In genomic region chr21:37408464-37409193, GRCh38 we compare ENCODE assay signal across 12 cellular contexts. TPM values are rescaled to one million over a fixed set of nuclear protein-coding genes. Genes with fewer than 3 reads are reported as not detected.
A peak's percentile ranks its signal among the peaks of the same experiment; 100 is the strongest.
DNase-seq lines count a peak whose midpoint lies in the region; ATAC-seq, FAIRE-seq and TF ChIP-seq lines count a peak whose summit lies in the region.
"Had no signal": no experiment of that assay in that cellular context is flagged by ENCODE, and none has a peak within 500 bp of the region (broad histone marks: within the 10 kb centered on the region; RNA-seq: fewer than 3 reads in every experiment).

No MANE protein-coding gene starts in this region.

- H3K4me1 ChIP-seq in HepG2 (ENCODE audit: insufficient read depth, low read length) = 0 out of 2 replicates have a peak, but pooled peaks cover 14% of the 10 kb centered on the region

- TF ChIP-seq CTCF in HepG2 (CRISPR knock-in tag; IDR thresholded peaks at IDR 0.05) = no peak

- POLR2A ChIA-PET in HepG2 (lab: Yijun Ruan, JAX) = no interaction called here

- peaks cover 0 to 7% of the 10 kb centered on the region in 2 donors for H3K36me3 Mint-ChIP-seq in activated naive CD4-positive, alpha-beta T cell treated with anti-CD3 and anti-CD28 coated beads, Interleukin-2, amount 50 U/mL, for 72 hours
- peaks cover 15% of the 10 kb centered on the region for H3K36me3 Mint-ChIP-seq in T-helper 2 cell treated with Interferon-gamma antibody and Interleukin-4, amounts not matched to agents 5 μg/mL and 100 μg/mL, for 36 hours (ENCODE audit: low read depth)

- H3K4me1 Mint-ChIP-seq in T-helper 2 cell treated with Interferon-gamma antibody and Interleukin-4, amounts not matched to agents 5 μg/mL and 100 μg/mL, for 36 hours (ENCODE audit: low read depth) = peaks cover 55% of the 10 kb centered on the region
- peaks cover 88% of the 10 kb centered on the region for H3K4me1 Mint-ChIP-seq in stimulated activated naive CD8-positive, alpha-beta T cell treated with anti-CD3 and anti-CD28 coated beads, Interleukin-15, amount 100 ng/mL, for 72 hours

- BruUV-seq in HepG2 (replicated peaks; lab: Mats Ljungman, UMichigan) = TSS peak; percentile 22

- H3K79me2 ChIP-seq in HepG2 (ENCODE audit: insufficient read depth, low read length) = peaks cover 98% of the 10 kb centered on the region

- H3K4me3 Mint-ChIP-seq in T-helper 2 cell treated with Interferon-gamma antibody and Interleukin-4, amounts not matched to agents 5 μg/mL and 100 μg/mL, for 36 hours = no peak overlapping the region
- peak overlapping the region; percentile 9 to 47 for H3K4me3 Mint-ChIP-seq in stimulated activated naive CD8-positive, alpha-beta T cell treated with anti-CD3 and anti-CD28 coated beads, Interleukin-15, amount 100 ng/mL, for 72 hours

- H3K9ac ChIP-seq in HepG2 (ENCODE audit: insufficient read depth, low read depth, low read length) = no peak overlapping the region

- no peak for DNase-seq in activated naive CD4-positive, alpha-beta T cell treated with anti-CD3 and anti-CD28 coated beads, Interleukin-2, amount 50 U/mL, for 72 hours (ENCODE audit: low spot score in 2 of 2)
- DNase-seq in activated naive CD4-positive, alpha-beta T cell treated with Interleukin-2 at 50 U/mL for 16 hours = no peak
- DNase-seq in T-helper 2 cell treated with Interferon-gamma antibody and Interleukin-4, amounts not matched to agents 5 μg/mL and 100 μg/mL, for 36 hours (ENCODE audit: low spot score) = no peak
- DNase-seq in HepG2 (ENCODE audit: low spot score) (no peak), H4 (ENCODE audit: low spot score) (no peak), CD1c-positive myeloid dendritic cell (ENCODE audit: extremely low spot score) (no peak), NCI-H2107 treated with DMSO at 0.1 percent for 48 hours (lab: John Stamatoyannopoulos, UW; ENCODE audit: unreplicated experiment) (no peak)
- DNase-seq in stimulated activated naive CD8-positive, alpha-beta T cell treated with anti-CD3 and anti-CD28 coated beads, Interleukin-15, amount 100 ng/mL, for 72 hours = no peak
- DNase-seq: amygdala, NCI-H510A treated with DMSO at 0.1 percent for 48 hours, spleen had no signal

- TF ChIP-seq EP300 in HepG2 (IDR thresholded peaks at IDR 0.05; ENCODE audit: low read depth in 2 of 2, low read length in 2 of 2) (no peak), HepG2 (CRISPR knock-in tag; IDR thresholded peaks at IDR 0.05; ENCODE audit: borderline replicate concordance) (no peak)

- in situ Hi-C loops in HepG2 (cut with HindIII; ENCODE audit: extremely low pct_ligation_motif_present, low pct_unique_long_range_greater_than_20kb) = no loop called here

- CTCF ChIA-PET in HepG2 (lab: Yijun Ruan, JAX; ENCODE audit: low intra/inter-chr PET ratio, low total read pairs) = no interaction called here

- H3K9me3 ChIP-seq in HepG2 (ENCODE audit: low read length) = no peaks in the 10 kb centered on the region
- H3K9me3 ChIP-seq: spleen had no signal

- no peak for TF ChIP-seq POLR2A in HepG2 (IDR thresholded peaks at IDR 0.05; ENCODE audit: insufficient read depth in 1 of 2, low read depth in 2 of 2, low read length in 2 of 2)

- peak overlapping the region; percentile 8 for H3K27ac ChIP-seq in HepG2 (ENCODE audit: extremely low read length, insufficient read depth, low read length)
- H3K27ac ChIP-seq: epithelial cell of prostate had no signal

- H3K36me3 ChIP-seq in HepG2 (replicated peaks in 1 of 2; ENCODE audit: control insufficient read depth in 1 of 2, insufficient read depth in 2 of 2, low read length in 2 of 2) = 0 out of 5 replicates have a peak, but pooled peaks cover 0 to 1% of the 10 kb centered on the region in 2 experiments

- no peaks in the 10 kb centered on the region for H3K27me3 ChIP-seq in HepG2 (ENCODE audit: control insufficient read depth in 1 of 2, insufficient read depth in 2 of 2, low read length in 2 of 2)
- H3K27me3 ChIP-seq: spleen had no signal

- peaks cover 85% of the 10 kb centered on the region for H4K20me1 ChIP-seq in HepG2 (ENCODE audit: insufficient read depth, low read length)

- H3K27me3 Mint-ChIP-seq in T-helper 2 cell treated with Interferon-gamma antibody and Interleukin-4, amounts not matched to agents 5 μg/mL and 100 μg/mL, for 36 hours (ENCODE audit: low read depth) = no peaks in the 10 kb centered on the region
- no peaks in the 10 kb centered on the region for H3K27me3 Mint-ChIP-seq in stimulated activated naive CD8-positive, alpha-beta T cell treated with anti-CD3 and anti-CD28 coated beads, Interleukin-15, amount 100 ng/mL, for 72 hours

- H2AFZ ChIP-seq in HepG2 (ENCODE audit: low read length) = no peak overlapping the region

- no peak overlapping the region for H3K4me3 ChIP-seq in HepG2 (replicated peaks in 1 of 3; ENCODE audit: insufficient read depth in 1 of 3, low read depth in 2 of 3, low read length in 3 of 3)
- H3K4me3 ChIP-seq: spleen had no signal

- H3K4me2 ChIP-seq in HepG2 (ENCODE audit: low read depth, low read length) = no peak overlapping the region

- intact Hi-C loops in HepG2 (cut with micrococcal nuclease; ENCODE audit: unreplicated experiment) = no loop called here

- no peak for FAIRE-seq in HepG2 (lab: Jason Lieb, UNC)

- H3K9me3 Mint-ChIP-seq in activated naive CD4-positive, alpha-beta T cell treated with anti-CD3 and anti-CD28 coated beads, Interleukin-2, amount 50 U/mL, for 72 hours = peaks cover 0 to 3% of the 10 kb centered on the region in 2 donors
- H3K9me3 Mint-ChIP-seq in T-helper 2 cell treated with Interferon-gamma antibody and Interleukin-4, amounts not matched to agents 5 μg/mL and 100 μg/mL, for 36 hours = no peaks in the 10 kb centered on the region
- H3K9me3 Mint-ChIP-seq in stimulated activated naive CD8-positive, alpha-beta T cell treated with anti-CD3 and anti-CD28 coated beads, Interleukin-15, amount 100 ng/mL, for 72 hours = peaks cover 0 to 3% of the 10 kb centered on the region in 2 donors

- peak overlapping the region; percentile 23 to 62 for H3K27ac Mint-ChIP-seq in activated naive CD4-positive, alpha-beta T cell treated with anti-CD3 and anti-CD28 coated beads, Interleukin-2, amount 50 U/mL, for 72 hours
- peak overlapping the region; percentile 58 for H3K27ac Mint-ChIP-seq in T-helper 2 cell treated with Interferon-gamma antibody and Interleukin-4, amounts not matched to agents 5 μg/mL and 100 μg/mL, for 36 hours
- H3K27ac Mint-ChIP-seq in stimulated activated naive CD8-positive, alpha-beta T cell treated with anti-CD3 and anti-CD28 coated beads, Interleukin-15, amount 100 ng/mL, for 72 hours = peak overlapping the region; percentile 36 to 79

- ATAC-seq in activated naive CD4-positive, alpha-beta T cell treated with anti-CD3 and anti-CD28 coated beads, Interleukin-2, amount 50 U/mL, for 72 hours = peak; percentile 72 to 86
- no peak for ATAC-seq in HepG2
- peak; percentile 87 for ATAC-seq in stimulated activated naive CD8-positive, alpha-beta T cell treated with anti-CD3 and anti-CD28 coated beads, Interleukin-15, amount 100 ng/mL, for 72 hours

- 95% methylated on average over 2 of the region's 2 CpGs for WGBS in HepG2 (ENCODE audit: low lambda C conversion rate)

- TF ChIP-seq RAD21 in HepG2 (CRISPR knock-in tag; IDR thresholded peaks at IDR 0.05) = no peak

TF ChIP-seq in HepG2, 621 proteins besides CTCF, POLR2A, EP300 and RAD21:
- no peak for TF ChIP-seq HHEX (CRISPR knock-in tag; IDR thresholded peaks at IDR 0.05)
- peak; percentile 57 for TF ChIP-seq RBM22 (optimal IDR thresholded peaks at IDR 0.05; ENCODE audit: low read length)

RNA-seq across cellular contexts. Expression of gene DYRK1A, which starts 42.1 kb away (rescaled TPM):
- 10 to 100 TPM; 65.5 to 87.9 TPM for total RNA-seq in activated naive CD4-positive, alpha-beta T cell treated with anti-CD3 and anti-CD28 coated beads, Interleukin-2, amount 50 U/mL, for 72 hours
- 32.7 and 34.2 TPM in 2 replicates for total RNA-seq in HepG2 (2016; rRNA removed; fragmentation: Illumina TruSeq; extraction: Trizol)
- total RNA-seq in HepG2 (2016; cell fraction: cytosol; rRNA removed; fragmentation: Illumina TruSeq; extraction: Trizol; ENCODE audit: low read depth) = 19.1 and 19.6 TPM in 2 replicates
- 30.4 and 33.9 TPM in 2 replicates for total RNA-seq in HepG2 (2016; cell fraction: insoluble cytoplasmic fraction; rRNA removed; fragmentation: Illumina TruSeq; extraction: Trizol)
- 15.6 and 16.1 TPM in 2 replicates for total RNA-seq in HepG2 (2016; cell fraction: membrane; rRNA removed; fragmentation: Illumina TruSeq; extraction: Trizol)
- total RNA-seq in HepG2 (2016; cell fraction: nucleus; rRNA removed; fragmentation: Illumina TruSeq; extraction: Trizol) = 54.9 and 62.8 TPM in 2 replicates
- polyA plus RNA-seq in HepG2 (2011; rRNA removed) = 24.6 and 28.2 TPM in 2 replicates
- 14.9 and 16.4 TPM in 2 replicates for polyA plus RNA-seq in HepG2 (2011; cell fraction: cytosol; rRNA removed)
- polyA plus RNA-seq in HepG2 (2011; cell fraction: nucleus; rRNA removed) = 31.7 and 39.9 TPM in 2 replicates
- polyA plus RNA-seq in HepG2 (2012) = 10.1 and 12.5 TPM in 2 replicates
- polyA plus RNA-seq in HepG2 (2016; cell fraction: cytosol; fragmentation: Illumina TruSeq; extraction: Trizol; ENCODE audit: low read depth) = 0.50 and 0.67 TPM in 2 replicates
- 16.1 and 18.0 TPM in 2 replicates for polyA plus RNA-seq in HepG2 (2016; cell fraction: insoluble cytoplasmic fraction; fragmentation: Illumina TruSeq; extraction: Trizol; ENCODE audit: low read depth)
- 2.9 and 3.0 TPM in 2 replicates for polyA plus RNA-seq in HepG2 (2016; cell fraction: membrane; fragmentation: Illumina TruSeq; extraction: Trizol; ENCODE audit: low read depth)
- polyA plus RNA-seq in HepG2 (2016; cell fraction: nucleus; fragmentation: Illumina TruSeq; extraction: Trizol; ENCODE audit: insufficient read depth, low read depth) = 25.5 and 28.0 TPM in 2 replicates
- 128 and 208 TPM in 2 replicates for polyA minus RNA-seq in HepG2 (2011; rRNA and poly(A)+ RNA removed; ENCODE audit: low replicate concordance)
- 25.3 and 30.3 TPM in 2 replicates for polyA minus RNA-seq in HepG2 (2011; cell fraction: cytosol; rRNA and poly(A)+ RNA removed)
- polyA minus RNA-seq in HepG2 (2011; cell fraction: nucleus; rRNA and poly(A)+ RNA removed) = 132 and 133 TPM in 2 replicates
- total RNA-seq in H4 (2014; rRNA removed; shearing (Covaris generic)) = 25.7 and 35.3 TPM in 2 replicates
